In genomic region chr5:134046330-134046729, GRCh38 we compare ENCODE assay signal across 24 cellular contexts.
"Had no signal": no experiment of that assay in that cellular context is flagged by ENCODE, and none has a peak within 500 bp of the region (broad histone marks: within the 10 kb centered on the region; RNA-seq: fewer than 3 reads in every experiment).

No MANE protein-coding gene starts in this region.

- H3K27me3 Mint-ChIP-seq: effector memory CD8-positive, alpha-beta T cell; memory B cell; naive thymus-derived CD8-positive, alpha-beta T cell; stimulated activated naive B cell treated with anti-CD40 and anti-IgM and Interleukin-4, amounts not matched to agents 10 μg/mL and 1 μg/mL and 100 μg/mL, for 72 hours; stimulated activated naive CD8-positive, alpha-beta T cell treated with anti-CD3 and anti-CD28 coated beads, Interleukin-15, Interleukin-2, amounts not matched to agents 100 ng/mL and 50 ng/mL, for 24 hours had no signal

- H3K36me3 Mint-ChIP-seq: memory B cell; naive thymus-derived CD8-positive, alpha-beta T cell; stimulated activated naive B cell treated with anti-CD40 and anti-IgM and Interleukin-4, amounts not matched to agents 10 μg/mL and 1 μg/mL and 100 μg/mL, for 72 hours had no signal

- H3K27ac Mint-ChIP-seq: effector memory CD8-positive, alpha-beta T cell; memory B cell; nephron progenitor cell; stimulated activated naive B cell treated with anti-CD40 and anti-IgM and Interleukin-4, amounts not matched to agents 10 μg/mL and 1 μg/mL and 100 μg/mL, for 72 hours; stimulated activated naive CD8-positive, alpha-beta T cell treated with anti-CD3 and anti-CD28 coated beads, Interleukin-15, Interleukin-2, amounts not matched to agents 100 ng/mL and 50 ng/mL, for 24 hours had no signal

- ATAC-seq: effector memory CD8-positive, alpha-beta T cell; left ventricle myocardium superior; lower lobe of right lung; naive thymus-derived CD8-positive, alpha-beta T cell; psoas muscle; right cardiac atrium; stimulated activated naive B cell treated with anti-CD40 and anti-IgM and Interleukin-4, amounts not matched to agents 10 μg/mL and 1 μg/mL and 100 μg/mL, for 72 hours; upper lobe of right lung had no signal

- H3K4me3 Mint-ChIP-seq: effector memory CD8-positive, alpha-beta T cell; memory B cell; nephron progenitor cell; stimulated activated naive B cell treated with anti-CD40 and anti-IgM and Interleukin-4, amounts not matched to agents 10 μg/mL and 1 μg/mL and 100 μg/mL, for 72 hours; stimulated activated naive CD8-positive, alpha-beta T cell treated with anti-CD3 and anti-CD28 coated beads, Interleukin-15, Interleukin-2, amounts not matched to agents 100 ng/mL and 50 ng/mL, for 24 hours had no signal

- H3K27ac ChIP-seq: esophagus squamous epithelium, lower lobe of right lung, ovary, psoas muscle, skin epidermis, thoracic aorta, transverse colon, upper lobe of right lung, uterus had no signal

- H3K9me3 ChIP-seq: esophagus squamous epithelium, lower lobe of right lung, ovary, psoas muscle, thoracic aorta, transverse colon, upper lobe of right lung, uterus had no signal

- H3K4me1 Mint-ChIP-seq: memory B cell; stimulated activated naive B cell treated with anti-CD40 and anti-IgM and Interleukin-4, amounts not matched to agents 10 μg/mL and 1 μg/mL and 100 μg/mL, for 72 hours had no signal

- H3K4me1 ChIP-seq: esophagus squamous epithelium, lower lobe of right lung, psoas muscle, transverse colon, upper lobe of right lung, uterus had no signal

- H3K9me3 Mint-ChIP-seq: effector memory CD8-positive, alpha-beta T cell; memory B cell; naive thymus-derived CD8-positive, alpha-beta T cell; nephron progenitor cell; stimulated activated naive B cell treated with anti-CD40 and anti-IgM and Interleukin-4, amounts not matched to agents 10 μg/mL and 1 μg/mL and 100 μg/mL, for 72 hours; stimulated activated naive CD8-positive, alpha-beta T cell treated with anti-CD3 and anti-CD28 coated beads, Interleukin-15, Interleukin-2, amounts not matched to agents 100 ng/mL and 50 ng/mL, for 24 hours had no signal

- DNase-seq: cortex of kidney; effector memory CD8-positive, alpha-beta T cell; erythroblast; esophagus squamous epithelium; head of caudate nucleus; left ventricle myocardium superior; lower lobe of right lung; midbrain; naive thymus-derived CD8-positive, alpha-beta T cell; nephron progenitor cell; nucleus accumbens; ovary; psoas muscle; right cardiac atrium; stimulated activated CD4-positive, alpha-beta T cell treated with anti-CD3 and anti-CD28 coated beads, Interleukin-15, amount 100 ng/mL, for 24 hours; stimulated activated CD4-positive, alpha-beta T cell treated with anti-CD3 and anti-CD28 coated beads, Interleukin-2, amount 100 ng/mL, for 48 hours; stimulated activated naive B cell treated with anti-CD40 and anti-IgM and Interleukin-4, amounts not matched to agents 10 μg/mL and 1 μg/mL and 100 μg/mL, for 72 hours; transverse colon; upper lobe of right lung; uterus had no signal

- H3K36me3 ChIP-seq: esophagus squamous epithelium, lower lobe of right lung, ovary, thoracic aorta, transverse colon, upper lobe of right lung, uterus had no signal

- H3K27me3 ChIP-seq: esophagus squamous epithelium, ovary, transverse colon, upper lobe of right lung, uterus had no signal

- H3K4me3 ChIP-seq: esophagus squamous epithelium, lower lobe of right lung, ovary, psoas muscle, skin epidermis, thoracic aorta, transverse colon, upper lobe of right lung, uterus had no signal
